Comparison of ENCODE assay signal across 1 cellular context in the genomic region with DNA sequence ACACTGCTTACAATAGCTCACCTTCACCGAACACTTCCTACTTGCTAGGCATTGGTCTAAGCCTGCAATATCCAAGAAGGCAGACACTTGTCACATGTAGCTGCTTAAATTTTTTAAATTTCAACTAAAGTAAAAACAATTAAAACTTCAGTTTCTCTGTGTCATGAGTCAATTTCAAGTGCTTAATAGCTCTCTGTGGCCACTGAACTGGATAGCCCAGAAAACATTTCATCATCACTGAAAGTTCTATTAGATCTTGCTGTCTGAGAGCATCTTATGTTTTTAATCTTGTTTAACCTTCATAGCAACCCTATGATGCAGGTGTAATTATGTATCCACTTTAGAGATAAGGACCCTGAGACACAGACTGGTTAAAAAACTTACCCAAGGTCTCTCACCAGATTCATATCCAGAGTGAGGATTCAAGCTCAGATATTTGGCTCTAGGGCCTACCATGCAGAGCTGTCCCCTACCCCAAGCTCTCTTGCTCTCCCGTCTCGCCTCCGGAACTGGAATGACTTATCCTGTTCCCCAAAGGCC.
TF ChIP-seq lines count a peak whose summit lies in the region.

No MANE protein-coding gene starts in this region.

TF ChIP-seq in HCT116, 20 proteins besides CTCF, POLR2A, EP300 and RAD21 (continued from another document):
- TF ChIP-seq, protein P1, sequence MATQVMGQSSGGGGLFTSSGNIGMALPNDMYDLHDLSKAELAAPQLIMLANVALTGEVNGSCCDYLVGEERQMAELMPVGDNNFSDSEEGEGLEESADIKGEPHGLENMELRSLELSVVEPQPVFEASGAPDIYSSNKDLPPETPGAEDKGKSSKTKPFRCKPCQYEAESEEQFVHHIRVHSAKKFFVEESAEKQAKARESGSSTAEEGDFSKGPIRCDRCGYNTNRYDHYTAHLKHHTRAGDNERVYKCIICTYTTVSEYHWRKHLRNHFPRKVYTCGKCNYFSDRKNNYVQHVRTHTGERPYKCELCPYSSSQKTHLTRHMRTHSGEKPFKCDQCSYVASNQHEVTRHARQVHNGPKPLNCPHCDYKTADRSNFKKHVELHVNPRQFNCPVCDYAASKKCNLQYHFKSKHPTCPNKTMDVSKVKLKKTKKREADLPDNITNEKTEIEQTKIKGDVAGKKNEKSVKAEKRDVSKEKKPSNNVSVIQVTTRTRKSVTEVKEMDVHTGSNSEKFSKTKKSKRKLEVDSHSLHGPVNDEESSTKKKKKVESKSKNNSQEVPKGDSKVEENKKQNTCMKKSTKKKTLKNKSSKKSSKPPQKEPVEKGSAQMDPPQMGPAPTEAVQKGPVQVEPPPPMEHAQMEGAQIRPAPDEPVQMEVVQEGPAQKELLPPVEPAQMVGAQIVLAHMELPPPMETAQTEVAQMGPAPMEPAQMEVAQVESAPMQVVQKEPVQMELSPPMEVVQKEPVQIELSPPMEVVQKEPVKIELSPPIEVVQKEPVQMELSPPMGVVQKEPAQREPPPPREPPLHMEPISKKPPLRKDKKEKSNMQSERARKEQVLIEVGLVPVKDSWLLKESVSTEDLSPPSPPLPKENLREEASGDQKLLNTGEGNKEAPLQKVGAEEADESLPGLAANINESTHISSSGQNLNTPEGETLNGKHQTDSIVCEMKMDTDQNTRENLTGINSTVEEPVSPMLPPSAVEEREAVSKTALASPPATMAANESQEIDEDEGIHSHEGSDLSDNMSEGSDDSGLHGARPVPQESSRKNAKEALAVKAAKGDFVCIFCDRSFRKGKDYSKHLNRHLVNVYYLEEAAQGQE (IDR thresholded peaks at IDR 0.05; ENCODE audit: low read depth): no peak
- no peak for TF ChIP-seq SP1 (IDR thresholded peaks at IDR 0.05; ENCODE audit: low read depth)
- TF ChIP-seq POLR2AphosphoS5 (IDR thresholded peaks at IDR 0.05; ENCODE audit: low read depth, low read length): no peak
- TF ChIP-seq CBX3 (IDR thresholded peaks at IDR 0.05; ENCODE audit: low read depth): no peak
- no peak for TF ChIP-seq FOSL1 (IDR thresholded peaks at IDR 0.05; ENCODE audit: low read depth)
- no peak for TF ChIP-seq YY1 (IDR thresholded peaks at IDR 0.05; ENCODE audit: extremely low read depth, insufficient replicate concordance, low read depth, low read length)
- no peak for TF ChIP-seq TCF7L2 (IDR thresholded peaks at IDR 0.05; ENCODE audit: borderline replicate concordance, extremely low read depth, insufficient read depth, insufficient read length)
- TF ChIP-seq, protein P2, sequence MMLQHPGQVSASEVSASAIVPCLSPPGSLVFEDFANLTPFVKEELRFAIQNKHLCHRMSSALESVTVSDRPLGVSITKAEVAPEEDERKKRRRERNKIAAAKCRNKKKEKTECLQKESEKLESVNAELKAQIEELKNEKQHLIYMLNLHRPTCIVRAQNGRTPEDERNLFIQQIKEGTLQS (IDR thresholded peaks at IDR 0.05): no peak
- no peak for TF ChIP-seq EZH2phosphoT487 (IDR thresholded peaks at IDR 0.05; ENCODE audit: borderline replicate concordance)
- TF ChIP-seq ZFX (IDR thresholded peaks at IDR 0.05): no peak
